In the genomic region with DNA sequence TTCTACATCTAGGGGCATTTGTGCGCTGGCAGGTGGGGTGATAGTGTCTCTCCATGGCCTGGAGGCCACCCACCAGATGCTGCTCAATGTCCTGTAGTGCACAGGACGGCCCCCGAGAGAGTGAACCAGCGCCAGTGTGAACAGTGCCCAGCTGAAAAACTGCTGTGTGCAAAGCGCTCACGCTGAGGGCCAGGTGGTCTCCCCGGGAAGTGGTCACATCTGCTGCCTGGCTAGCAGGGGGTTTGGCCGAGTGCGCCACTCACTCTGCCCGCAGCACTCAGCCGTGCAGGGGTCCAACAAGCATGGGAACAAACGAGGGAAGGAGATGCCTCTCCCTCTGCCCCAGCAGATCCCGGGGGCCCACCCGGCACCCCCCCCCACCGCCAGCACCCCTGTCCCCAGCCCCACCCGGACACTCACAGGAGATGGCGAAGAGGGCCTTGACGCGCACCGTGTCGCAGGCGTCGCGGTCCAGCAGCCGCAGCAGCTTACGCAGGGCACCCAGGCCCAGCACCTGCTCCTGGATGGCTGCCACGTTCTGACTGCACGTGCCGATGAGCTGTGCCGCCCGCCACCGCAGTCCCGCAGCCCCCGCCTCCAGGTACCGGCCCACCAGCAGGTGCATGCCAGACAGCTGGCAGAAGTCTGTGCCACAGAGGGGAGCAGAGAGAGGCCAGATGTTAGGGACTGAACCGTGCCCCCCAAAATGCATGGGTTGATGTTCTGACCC, we compare ENCODE assay signal across 31 cellular contexts. TPM values are rescaled to one million over a fixed set of nuclear protein-coding genes. Genes with fewer than 3 reads are reported as not detected.
A peak's percentile ranks its signal among the peaks of the same experiment; 100 is the strongest.
DNase-seq lines count a peak whose midpoint lies in the region; ATAC-seq and TF ChIP-seq lines count a peak whose summit lies in the region.
"Had no signal": no experiment of that assay in that cellular context is flagged by ENCODE, and none has a peak within 500 bp of the region (broad histone marks: within the 10 kb centered on the region; RNA-seq: fewer than 3 reads in every experiment).

No MANE protein-coding gene starts in this region.

- DNase-seq in COR-L47 (lab: John Stamatoyannopoulos, UW), result peak; percentile 88
- DNase-seq in NCI-H1417 treated with DMSO at 0.1 percent for 48 hours (lab: John Stamatoyannopoulos, UW), result peak; percentile 4
- peak; percentile 47 to 60 for DNase-seq in SHP77 (lab: John Stamatoyannopoulos, UW)
- DNase-seq in CD8-positive, alpha-beta T cell, result no peak
- DNase-seq in NOMO-1 treated with DMSO at 0.1 percent for 48 hours (lab: John Stamatoyannopoulos, UW; ENCODE audit: unreplicated experiment), result no peak
- DNase-seq in CD14-positive monocyte (ENCODE audit: low spot score), result no peak
- DNase-seq: activated CD4-positive, alpha-beta T cell treated with anti-CD3 and anti-CD28 coated beads for 1 hour; activated gamma-delta T cell; activated naive CD8-positive, alpha-beta T cell treated with anti-CD3 and anti-CD28 coated beads, Interleukin-2, amount 50 U/mL, for 24 hours; activated T-cell treated with anti-CD3 and anti-CD28 coated beads, Interleukin-2, amount 50 U/mL, for 1 hour; AML-193; CD8-positive, alpha-beta memory T cell; DMS153; dorsolateral prefrontal cortex; lower lobe of right lung; mucosa of descending colon; NCI-H146; NCI-H345; NCI-H82; ovary; PC-9; retina; spleen; stimulated activated CD4-positive, alpha-beta T cell treated with anti-CD3 and anti-CD28 coated beads, Interleukin-2, amount 100 ng/mL, for 48 hours; T-cell; upper lobe of right lung had no signal

- no peaks in the 10 kb centered on the region for H3K27me3 ChIP-seq in CD8-positive, alpha-beta T cell (ENCODE audit: insufficient read depth, low read length)
- H3K27me3 ChIP-seq: dorsolateral prefrontal cortex, ovary, spleen, upper lobe of right lung had no signal

- no peak overlapping the region for H3K4me3 Mint-ChIP-seq in CD8-positive, alpha-beta T cell
- H3K4me3 Mint-ChIP-seq in CD14-positive monocyte, result no peak overlapping the region
- H3K4me3 Mint-ChIP-seq: activated naive CD8-positive, alpha-beta T cell treated with anti-CD3 and anti-CD28 coated beads, Interleukin-2, amount 50 U/mL, for 24 hours; nephron; stimulated activated effector memory CD8-positive, alpha-beta T cell treated with anti-CD3 and anti-CD28 coated beads, Interleukin-12 subunit alpha, Interleukin-12 subunit beta, amount 100 ng/mL, for 72 hours; T-cell had no signal

- peaks cover 25% of the 10 kb centered on the region for H3K36me3 ChIP-seq in CD8-positive, alpha-beta T cell (ENCODE audit: insufficient read depth, low read length)
- H3K36me3 ChIP-seq: ovary had no signal

- no peak overlapping the region for H3K27ac ChIP-seq in CD8-positive, alpha-beta T cell (ENCODE audit: low read depth, low read length)
- H3K27ac ChIP-seq: lower lobe of right lung, ovary, PC-9, spleen, upper lobe of right lung had no signal

- POLR2A ChIA-PET in CD8-positive, alpha-beta T cell (lab: Charles Lee), result no interaction called here

- H3K27me3 Mint-ChIP-seq in CD8-positive, alpha-beta T cell (ENCODE audit: low read depth), result no peaks in the 10 kb centered on the region
- H3K27me3 Mint-ChIP-seq in CD14-positive monocyte (ENCODE audit: low read depth in 3 of 3), result peaks cover 0 to 5% (median 0%) of the 10 kb centered on the region in 3 donors
- H3K27me3 Mint-ChIP-seq: activated naive CD8-positive, alpha-beta T cell treated with anti-CD3 and anti-CD28 coated beads, Interleukin-2, amount 50 U/mL, for 24 hours; CD8-positive, alpha-beta memory T cell; IgD-negative memory B cell; T-cell had no signal

- peaks cover 14% of the 10 kb centered on the region for H3K4me1 ChIP-seq in CD8-positive, alpha-beta T cell (ENCODE audit: insufficient read depth, low read length)

- CTCF ChIA-PET in CD8-positive, alpha-beta T cell (lab: Charles Lee), result interaction anchor here (1.5 kb wide), 1 partner anchor 9 kb away, joined by 3 read pairs; no protein-coding TSS in a partner anchor

- intact Hi-C loops in CD8-positive, alpha-beta T cell (cut with DNase I, micrococcal nuclease), result no loop called here
- intact Hi-C loops in CD14-positive monocyte (cut with micrococcal nuclease), result no loop called here

- H3K27ac Mint-ChIP-seq in CD8-positive, alpha-beta T cell, result no peak overlapping the region
- H3K27ac Mint-ChIP-seq in CD14-positive monocyte, result no peak overlapping the region
- H3K27ac Mint-ChIP-seq: activated naive CD8-positive, alpha-beta T cell treated with anti-CD3 and anti-CD28 coated beads, Interleukin-2, amount 50 U/mL, for 24 hours; nephron; stimulated activated effector memory CD8-positive, alpha-beta T cell treated with anti-CD3 and anti-CD28 coated beads, Interleukin-12 subunit alpha, Interleukin-12 subunit beta, amount 100 ng/mL, for 72 hours; T-cell had no signal

- H3K4me3 ChIP-seq in CD8-positive, alpha-beta T cell (ENCODE audit: low read depth, low read length), result no peak overlapping the region
- H3K4me3 ChIP-seq: lower lobe of right lung, mucosa of descending colon, ovary, PC-9, spleen, upper lobe of right lung had no signal

- no peaks in the 10 kb centered on the region for H3K9me3 Mint-ChIP-seq in CD8-positive, alpha-beta T cell
- H3K9me3 Mint-ChIP-seq in CD14-positive monocyte, result no peaks in the 10 kb centered on the region
- H3K9me3 Mint-ChIP-seq: activated naive CD8-positive, alpha-beta T cell treated with anti-CD3 and anti-CD28 coated beads, Interleukin-2, amount 50 U/mL, for 24 hours; CD8-positive, alpha-beta memory T cell; IgD-negative memory B cell; nephron; stimulated activated effector memory CD8-positive, alpha-beta T cell treated with anti-CD3 and anti-CD28 coated beads, Interleukin-12 subunit alpha, Interleukin-12 subunit beta, amount 100 ng/mL, for 72 hours; T-cell had no signal

- no peak for TF ChIP-seq CTCF in CD8-positive, alpha-beta T cell (IDR thresholded peaks at IDR 0.05)
- TF ChIP-seq CTCF in CD14-positive monocyte (IDR thresholded peaks at IDR 0.05), result no peak

- ATAC-seq in CD8-positive, alpha-beta T cell, result no peak
- ATAC-seq: activated naive CD8-positive, alpha-beta T cell treated with anti-CD3 and anti-CD28 coated beads, Interleukin-2, amount 50 U/mL, for 24 hours; lower lobe of right lung; mucosa of descending colon; stimulated activated effector memory CD8-positive, alpha-beta T cell treated with anti-CD3 and anti-CD28 coated beads, Interleukin-12 subunit alpha, Interleukin-12 subunit beta, amount 100 ng/mL, for 72 hours; T-cell; upper lobe of right lung had no signal

- peaks cover 21% of the 10 kb centered on the region for H3K4me1 Mint-ChIP-seq in CD8-positive, alpha-beta T cell (ENCODE audit: low read depth)
- H3K4me1 Mint-ChIP-seq in CD14-positive monocyte, result peaks cover 20% of the 10 kb centered on the region

- H3K36me3 Mint-ChIP-seq in CD8-positive, alpha-beta T cell, result peaks cover 76% of the 10 kb centered on the region
- H3K36me3 Mint-ChIP-seq in CD14-positive monocyte, result peaks cover 38 to 61% of the 10 kb centered on the region in 2 donors

- no peaks in the 10 kb centered on the region for H3K9me3 ChIP-seq in CD8-positive, alpha-beta T cell (ENCODE audit: low read length)
- H3K9me3 ChIP-seq: lower lobe of right lung, mucosa of descending colon, ovary, spleen, upper lobe of right lung had no signal

RNA-seq across cellular contexts. Expression of gene HSPBP1, which starts 5.8 kb away (rescaled TPM):
- 10 to 100 TPM; 18.8 to 18.9 TPM for total RNA-seq in CD8-positive, alpha-beta T cell
- 10 to 100 TPM; 15.3 to 17.0 TPM for polyA plus RNA-seq in CD14-positive monocyte

RNA-seq across cellular contexts. Expression of gene BRSK1, which starts 9.7 kb away (rescaled TPM):
- total RNA-seq in CD8-positive, alpha-beta T cell, result 1 to 10 TPM; 5.2 to 6.0 TPM
- polyA plus RNA-seq in CD14-positive monocyte, result not detected

RNA-seq across cellular contexts. Expression of gene PPP6R1, which starts 15.3 kb away (rescaled TPM):
- total RNA-seq in CD8-positive, alpha-beta T cell, result 100 to 1,000 TPM; 163 to 172 TPM
- polyA plus RNA-seq in CD14-positive monocyte, result 10 to 100 TPM; 16.9 to 22.0 TPM

RNA-seq across cellular contexts. Expression of gene TMEM86B, which starts 45.6 kb away (rescaled TPM):
- total RNA-seq in CD8-positive, alpha-beta T cell, result 1 to 10 TPM; 8.9 to 9.3 TPM
- under 1 TPM; 0.16 to 0.38 TPM for polyA plus RNA-seq in CD14-positive monocyte

RNA-seq across cellular contexts. Expression of gene TMEM150B, which starts 51.0 kb away (rescaled TPM):
- not detected for total RNA-seq in CD8-positive, alpha-beta T cell
- 10 to 100 TPM; 10.1 to 11.2 TPM for polyA plus RNA-seq in CD14-positive monocyte
- total RNA-seq: kidney epithelial cell, M059J, PC-9 had no signal
- polyA plus RNA-seq: CD8-positive, alpha-beta memory T cell; IgD-negative memory B cell had no signal

Comparison
In these comparisons a context has a peak if more than half of its experiments do, and no peak if none do; other contexts are left out.
1. DNase-seq: peak in COR-L47 (single experiment), NCI-H1417 treated with DMSO at 0.1 percent for 48 hours (single experiment) and SHP77 (2 of 2); none in CD8-positive, alpha-beta T cell (0 of 7), NOMO-1 treated with DMSO at 0.1 percent for 48 hours (single experiment) and CD14-positive monocyte (single experiment).